Comparison of ENCODE assay signal across 8 cellular contexts in genomic region chr12:98513379-98514318, GRCh38. TPM values are rescaled to one million over a fixed set of nuclear protein-coding genes. Genes with fewer than 3 reads are reported as not detected.
DNase-seq lines count a peak whose midpoint lies in the region; ATAC-seq and TF ChIP-seq lines count a peak whose summit lies in the region.

No MANE protein-coding gene starts in this region.

- H3K27ac ChIP-seq in suprapubic skin = no peak overlapping the region

- H3K9me3 ChIP-seq in suprapubic skin = no peaks in the 10 kb centered on the region

- H3K4me3 ChIP-seq in fibroblast of villous mesenchyme (ENCODE audit: low read depth, low read length) = peak overlapping the region; percentile 96
- peak overlapping the region; percentile 100 for H3K4me3 ChIP-seq in suprapubic skin

- peaks cover 19% of the 10 kb centered on the region for H3K4me1 Mint-ChIP-seq in activated CD4-positive, alpha-beta T cell treated with anti-CD3 and anti-CD28 coated beads, Interleukin-2, amount 10 ng/mL, durations not matched to agents 24 days and 14 days

- TF ChIP-seq POLR2A in suprapubic skin (IDR thresholded peaks at IDR 0.05) = no peak

- no peaks in the 10 kb centered on the region for H3K9me3 Mint-ChIP-seq in activated CD4-positive, alpha-beta T cell treated with anti-CD3 and anti-CD28 coated beads, Interleukin-2, amount 10 ng/mL, durations not matched to agents 24 days and 14 days

- H3K27me3 Mint-ChIP-seq in activated CD4-positive, alpha-beta T cell treated with anti-CD3 and anti-CD28 coated beads, Interleukin-2, amount 10 ng/mL, durations not matched to agents 24 days and 14 days = no peaks in the 10 kb centered on the region

- H3K4me3 Mint-ChIP-seq in activated CD4-positive, alpha-beta T cell treated with anti-CD3 and anti-CD28 coated beads, Interleukin-2, amount 10 ng/mL, durations not matched to agents 24 days and 14 days = peak overlapping the region; percentile 97

- H3K36me3 ChIP-seq in suprapubic skin = no peaks in the 10 kb centered on the region

- TF ChIP-seq CTCF in fibroblast of villous mesenchyme (IDR thresholded peaks at IDR 0.05; ENCODE audit: insufficient read depth, low read depth, low read length) = no peak
- no peak for TF ChIP-seq CTCF in suprapubic skin (IDR thresholded peaks at IDR 0.05)

- intact Hi-C loops in activated CD4-positive, alpha-beta T cell treated with anti-CD3 and anti-CD28 coated beads, Interleukin-2, amount 10 ng/mL, durations not matched to agents 24 days and 14 days (cut with micrococcal nuclease) = loop anchor here (2.0 kb wide), 1 partner anchor 61 kb away; no protein-coding TSS in a partner anchor

- WGBS in suprapubic skin = 86% methylated on average over 8 of the region's 8 CpGs

- H3K27me3 ChIP-seq in suprapubic skin = no peaks in the 10 kb centered on the region

- H3K36me3 Mint-ChIP-seq in activated CD4-positive, alpha-beta T cell treated with anti-CD3 and anti-CD28 coated beads, Interleukin-2, amount 10 ng/mL, durations not matched to agents 24 days and 14 days (ENCODE audit: low read depth) = peaks cover 29% of the 10 kb centered on the region

- ATAC-seq in GM19395 (IDR thresholded peaks at IDR 0.05; ENCODE audit: unreplicated experiment) = no peak

- H3K27ac Mint-ChIP-seq in activated CD4-positive, alpha-beta T cell treated with anti-CD3 and anti-CD28 coated beads, Interleukin-2, amount 10 ng/mL, durations not matched to agents 24 days and 14 days = peak overlapping the region; percentile 99

- TF ChIP-seq EP300 in suprapubic skin (IDR thresholded peaks at IDR 0.05) = no peak

- peaks cover 31% of the 10 kb centered on the region for H3K4me1 ChIP-seq in suprapubic skin

- no peak for DNase-seq in activated CD4-positive, alpha-beta T cell treated with anti-CD3 and anti-CD28 coated beads, Interleukin-2, amount 10 ng/mL, durations not matched to agents 24 days and 14 days
- no peak for DNase-seq in activated CD4-positive, alpha-beta T cell treated with anti-CD3 and anti-CD28 coated beads, Interleukin-2, amount 50 U/mL, for 4 hours
- DNase-seq in SIG-M5 treated with dmso at 0.1 percent for 504 hours (lab: John Stamatoyannopoulos, UW; ENCODE audit: unreplicated experiment) (peak; percentile 81), fibroblast of villous mesenchyme (ENCODE audit: low read depth) (no peak), suprapubic skin (ENCODE audit: low spot score in 2 of 2) (no peak), mesenteric fat pad (ENCODE audit: low spot score) (no peak), GOT3 (lab: John Stamatoyannopoulos, UW) (no peak)

RNA-seq across cellular contexts. Expression of gene TMPO, which starts 1.7 kb away (rescaled TPM):
- total RNA-seq in activated CD4-positive, alpha-beta T cell treated with anti-CD3 and anti-CD28 coated beads, Interleukin-2, amount 10 ng/mL, durations not matched to agents 24 days and 14 days = 326 and 353 TPM in 2 replicates
- total RNA-seq in fibroblast of villous mesenchyme (89.2 and 124 TPM in 2 replicates), suprapubic skin (10 to 100 TPM; 45.7 to 66.5 (median 51.0) TPM), mesenteric fat pad (21.7 TPM)
